In the genomic region with DNA sequence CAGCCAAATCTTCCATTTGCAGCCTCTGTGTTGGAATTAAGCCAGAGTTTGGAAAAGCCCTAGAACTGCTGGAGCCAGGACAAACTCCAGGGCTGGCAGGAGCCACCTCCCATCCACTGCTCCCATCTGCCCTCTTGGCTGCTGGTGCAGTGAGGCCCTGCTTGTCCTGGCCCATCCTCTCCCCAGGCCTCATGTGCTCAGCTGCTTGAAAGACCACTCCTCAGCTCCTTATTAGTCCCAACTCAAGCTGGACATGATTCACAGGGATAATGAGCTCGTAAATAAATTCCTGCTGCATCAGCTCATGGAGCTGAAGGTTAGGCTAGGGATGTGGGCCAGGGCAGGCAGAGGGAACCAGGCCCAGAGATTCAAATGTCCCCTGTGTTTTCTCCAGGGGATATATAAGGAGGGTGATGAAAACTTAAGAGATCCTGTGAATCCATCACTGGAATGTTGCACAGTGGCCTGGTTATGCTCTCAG, we compare ENCODE assay signal across 12 cellular contexts.
DNase-seq lines count a peak whose midpoint lies in the region; TF ChIP-seq lines count a peak whose summit lies in the region.
"Had no signal": no experiment of that assay in that cellular context is flagged by ENCODE, and none has a peak within 500 bp of the region (broad histone marks: within the 10 kb centered on the region; RNA-seq: fewer than 3 reads in every experiment).

No MANE protein-coding gene starts in this region.

- DNase-seq in AG20443 (ENCODE audit: low spot score) (peak; percentile 79), NCI-H446 (lab: John Stamatoyannopoulos, UW) (peak; percentile 76 to 96), fibroblast of the aortic adventitia (ENCODE audit: low read depth) (peak; percentile 75), osteoblast (ENCODE audit: insufficient read length, low spot score, missing footprints) (no peak), DMS53 (lab: John Stamatoyannopoulos, UW) (no peak), NCI-H1417 treated with DMSO at 0.1 percent for 48 hours (lab: John Stamatoyannopoulos, UW) (no peak), SIG-M5 (lab: John Stamatoyannopoulos, UW) (no peak)
- no peak for DNase-seq in activated CD4-positive, alpha-beta T cell treated with anti-CD3 and anti-CD28 coated beads for 48 hours
- DNase-seq: activated T-cell treated with anti-CD3 and anti-CD28 coated beads, Interleukin-2, amount 50 U/mL, for 4 hours; NCI-H345; T-cell had no signal

- H3K4me3 ChIP-seq in fibroblast of the aortic adventitia (ENCODE audit: low read depth, low read length) (no peak overlapping the region), osteoblast (ENCODE audit: insufficient read depth, low read length) (no peak overlapping the region)

- no peaks in the 10 kb centered on the region for H3K27me3 ChIP-seq in osteoblast (ENCODE audit: insufficient read depth, low read length)

- H3K4me2 ChIP-seq in osteoblast (ENCODE audit: insufficient read depth, low read length), result no peak overlapping the region

- no peaks in the 10 kb centered on the region for H3K9me3 ChIP-seq in osteoblast (ENCODE audit: low read depth, low read length)

- H3K36me3 ChIP-seq in osteoblast (ENCODE audit: insufficient read depth, low read length), result no peaks in the 10 kb centered on the region

- H3K27ac ChIP-seq in osteoblast (ENCODE audit: low read depth, low read length), result peak overlapping the region; percentile 12
- H3K27ac ChIP-seq: HL-60 had no signal

- H2AFZ ChIP-seq in osteoblast (ENCODE audit: low read length), result peak overlapping the region; percentile 5

- H4K20me1 ChIP-seq in osteoblast (ENCODE audit: insufficient read depth, low read length), result no peaks in the 10 kb centered on the region

- H3K4me1 ChIP-seq in osteoblast (ENCODE audit: insufficient read depth, low read length), result peaks cover 12% of the 10 kb centered on the region

- no peaks in the 10 kb centered on the region for H3K79me2 ChIP-seq in osteoblast (ENCODE audit: insufficient read depth, low read length)

- TF ChIP-seq CTCF in fibroblast of the aortic adventitia (IDR thresholded peaks at IDR 0.05; ENCODE audit: insufficient read depth, low read length) (no peak), osteoblast (IDR thresholded peaks at IDR 0.05; ENCODE audit: extremely low read depth, low read depth, low read length) (no peak)

Comparison
In these comparisons a context has a peak if more than half of its experiments do, and no peak if none do; other contexts are left out.
1. DNase-seq: peak in AG20443 (single experiment), NCI-H446 (2 of 2) and fibroblast of the aortic adventitia (single experiment); none in osteoblast (single experiment), DMS53 (single experiment), NCI-H1417 treated with DMSO at 0.1 percent for 48 hours (single experiment), SIG-M5 (single experiment) and activated CD4-positive, alpha-beta T cell treated with anti-CD3 and anti-CD28 coated beads for 48 hours (single experiment).